ENCODE assay signal across 1 cellular context in genomic region chr16:1278456-1278855, GRCh38.
TF ChIP-seq lines count a peak whose summit lies in the region.

No MANE protein-coding gene starts in this region.

TF ChIP-seq in GM23338, 12 proteins besides CTCF, POLR2A, EP300 and RAD21 (continued from another document):
- no peak for TF ChIP-seq REST (IDR thresholded peaks at IDR 0.05; ENCODE audit: unreplicated experiment)
- no peak for TF ChIP-seq NANOG (IDR thresholded peaks at IDR 0.05; ENCODE audit: borderline replicate concordance)
- TF ChIP-seq EZH2 (IDR thresholded peaks at IDR 0.05; ENCODE audit: low read depth, unreplicated experiment): no peak
- TF ChIP-seq ETS1 (IDR thresholded peaks at IDR 0.05): no peak
- TF ChIP-seq POLR2AphosphoS5 (IDR thresholded peaks at IDR 0.05; ENCODE audit: low read depth): no peak
- no peak for TF ChIP-seq EZH2phosphoT487 (IDR thresholded peaks at IDR 0.05; ENCODE audit: unreplicated experiment)
- no peak for TF ChIP-seq ZNF114 (CRISPR knock-in tag; IDR thresholded peaks at IDR 0.05)
- TF ChIP-seq JUNB (IDR thresholded peaks at IDR 0.05; ENCODE audit: unreplicated experiment): no peak
- TF ChIP-seq ZNF462 (CRISPR knock-in tag; IDR thresholded peaks at IDR 0.05): no peak
- TF ChIP-seq STAT1 (IDR thresholded peaks at IDR 0.05; ENCODE audit: unreplicated experiment): no peak
